ENCODE assay signal across 8 cellular contexts in the genomic region with DNA sequence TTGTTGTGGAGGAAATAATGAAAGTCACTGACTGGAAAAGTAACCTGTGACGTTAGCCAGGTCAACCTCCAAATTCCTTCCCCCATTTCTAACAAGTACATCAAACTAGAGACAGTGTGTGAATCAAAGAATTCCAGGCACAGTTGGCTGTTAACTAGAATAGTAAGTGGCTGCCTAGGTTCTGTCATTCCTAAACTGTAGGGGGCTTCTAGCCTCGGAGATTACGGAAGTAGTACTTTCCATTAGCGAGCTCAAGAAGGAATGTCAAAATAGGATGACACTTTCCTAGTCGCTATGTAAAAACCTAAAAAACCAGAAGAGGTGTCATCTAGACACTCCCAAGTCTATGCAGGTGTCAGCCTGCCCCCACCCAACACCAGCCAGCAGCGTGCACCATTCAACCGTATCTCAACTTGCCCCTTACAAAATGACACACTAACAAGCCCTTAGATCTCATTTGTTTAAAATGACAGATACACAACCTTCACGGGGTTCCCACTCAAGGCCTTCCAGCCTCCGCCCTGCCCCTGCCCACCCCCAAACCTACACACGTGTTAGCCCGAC. TPM values are rescaled to one million over a fixed set of nuclear protein-coding genes. Genes with fewer than 3 reads are reported as not detected.
DNase-seq lines count a peak whose midpoint lies in the region; ATAC-seq, FAIRE-seq and TF ChIP-seq lines count a peak whose summit lies in the region.

No MANE protein-coding gene starts in this region.

- peaks cover 22% of the 10 kb centered on the region for H3K36me3 Mint-ChIP-seq in activated B cell treated with CpG ODN at 0.5 μM for 24 hours (ENCODE audit: low read depth)

- H3K27me3 Mint-ChIP-seq in activated B cell treated with CpG ODN at 0.5 μM for 24 hours, result no peaks in the 10 kb centered on the region

- intact Hi-C loops in Right ventricle myocardium inferior (cut with DNase I) (loop anchor here (5.0 kb wide), 1 partner anchor 208 kb away; no protein-coding TSS in a partner anchor), activated B cell treated with CpG ODN at 0.5 μM for 24 hours (cut with micrococcal nuclease) (loop anchor here (1.0 to 5.0 kb wide), 7 partner anchors 217 to 1377 kb away; a partner anchor contains a TSS), sciatic nerve (cut with DNase I) (no loop called here)

- H3K4me3 ChIP-seq in right atrium auricular region (peak overlapping the region; percentile 92 to 94), HUES6 (ENCODE audit: low read depth, low read length) (peak overlapping the region; percentile 88), retinal pigment epithelial cell (ENCODE audit: low read length) (peak overlapping the region; percentile 94)

- H3K9me3 Mint-ChIP-seq in activated B cell treated with CpG ODN at 0.5 μM for 24 hours, result no peaks in the 10 kb centered on the region

- no peak for DNase-seq in right atrium auricular region (ENCODE audit: low spot score)
- DNase-seq in Right ventricle myocardium inferior (ENCODE audit: missing footprints), result no peak
- no peak for DNase-seq in activated B cell treated with CpG ODN at 0.5 μM for 24 hours
- DNase-seq in globus pallidus (ENCODE audit: low spot score), result peak; percentile 18
- DNase-seq in retinal pigment epithelial cell (ENCODE audit: low read depth), result no peak
- no peak for DNase-seq in sciatic nerve (ENCODE audit: low spot score)
- DNase-seq in H54 (ENCODE audit: insufficient read length, low spot score), result no peak

- H3K27ac Mint-ChIP-seq in activated B cell treated with CpG ODN at 0.5 μM for 24 hours, result peak overlapping the region; percentile 90

- H3K4me1 Mint-ChIP-seq in activated B cell treated with CpG ODN at 0.5 μM for 24 hours, result peaks cover 32% of the 10 kb centered on the region

- no peak for ATAC-seq in Right ventricle myocardium inferior
- ATAC-seq in activated B cell treated with CpG ODN at 0.5 μM for 24 hours (ENCODE audit: low read depth), result no peak
- ATAC-seq in sciatic nerve, result no peak

- peak overlapping the region; percentile 100 for H3K9ac ChIP-seq in HUES6 (ENCODE audit: low read length)

- peaks cover 0 to 23% of the 10 kb centered on the region in 2 donors for H3K4me1 ChIP-seq in right atrium auricular region
- no peaks in the 10 kb centered on the region for H3K4me1 ChIP-seq in HUES6 (ENCODE audit: control insufficient read depth, insufficient read depth, low read length)

- no peaks in the 10 kb centered on the region for H3K27me3 ChIP-seq in right atrium auricular region
- no peaks in the 10 kb centered on the region for H3K27me3 ChIP-seq in HUES6 (ENCODE audit: control insufficient read depth, insufficient read depth, low read length)

- TF ChIP-seq CTCF in right atrium auricular region (IDR thresholded peaks at IDR 0.05), result no peak
- TF ChIP-seq CTCF in activated B cell treated with CpG ODN at 0.5 μM for 24 hours (IDR thresholded peaks at IDR 0.05), result no peak
- TF ChIP-seq CTCF in retinal pigment epithelial cell (conservative IDR thresholded peaks at IDR 0.05; ENCODE audit: low read depth, low read length), result peak; percentile 36

- POLR2A ChIA-PET in activated B cell treated with CpG ODN at 0.5 μM for 24 hours (lab: Charles Lee), result interaction anchor here (0.9 to 2.2 kb wide), 11 partner anchors 29 to 223 kb away, joined by 3 to 13 read pairs (median 5); a partner anchor contains a TSS

- CTCF ChIA-PET in activated B cell treated with CpG ODN at 0.5 μM for 24 hours (lab: Charles Lee), result no interaction called here

- no peak for TF ChIP-seq POLR2A in H54 (IDR thresholded peaks at IDR 0.05; ENCODE audit: low read depth, low read length)

- FAIRE-seq in H54 (lab: Jason Lieb, UNC), result no peak

- H3K36me3 ChIP-seq in right atrium auricular region, result no peaks in the 10 kb centered on the region
- peaks cover 7% of the 10 kb centered on the region; the same call in 1 of the 2 replicates for H3K36me3 ChIP-seq in HUES6 (ENCODE audit: control insufficient read depth, insufficient read depth, low read length)

- H3K4me3 Mint-ChIP-seq in activated B cell treated with CpG ODN at 0.5 μM for 24 hours, result peak overlapping the region; percentile 97

- H3K9me3 ChIP-seq in right atrium auricular region (no peaks in the 10 kb centered on the region), HUES6 (ENCODE audit: control insufficient read depth, insufficient read depth, low read depth, low read length) (no peaks in the 10 kb centered on the region)

- H3K27ac ChIP-seq in right atrium auricular region (peak overlapping the region; percentile 100), HUES6 (ENCODE audit: low read depth, low read length) (peak overlapping the region; percentile 98)

RNA-seq across cellular contexts. Expression of a gene that starts 0.9 kb away (rescaled TPM):
- total RNA-seq in right atrium auricular region, result 10 to 100 TPM in 1 of 2 donors, 1 to 10 TPM in 1; 9.4 to 16.4 TPM
- total RNA-seq in Right ventricle myocardium inferior, result 10.7 TPM
- total RNA-seq in activated B cell treated with CpG ODN at 0.5 μM for 24 hours, result 34.8 and 38.8 TPM in 2 replicates
- total RNA-seq in sciatic nerve, result 30.2 TPM
